23 cellular contexts compared by ENCODE assay signal in the genomic region with DNA sequence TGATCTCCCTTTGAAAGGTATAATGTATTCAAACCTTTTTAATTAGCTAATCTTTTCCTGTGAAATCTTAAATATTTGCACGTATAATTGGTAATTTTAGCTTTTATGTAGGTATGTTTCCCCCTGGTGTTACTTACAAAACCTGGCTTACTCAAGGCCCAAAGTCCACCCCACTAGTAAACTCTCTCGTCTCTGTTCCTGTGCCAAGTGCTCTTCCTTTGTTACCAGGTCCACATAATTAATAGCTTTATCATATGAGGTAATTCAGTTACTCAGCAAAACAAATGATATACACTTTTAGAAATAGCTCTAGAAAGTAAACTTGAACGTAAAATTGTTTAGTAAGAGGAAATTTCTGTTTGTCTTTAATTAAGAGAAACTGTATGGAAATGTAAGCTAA. TPM values are rescaled to one million over a fixed set of nuclear protein-coding genes. Genes with fewer than 3 reads are reported as not detected.
DNase-seq lines count a peak whose midpoint lies in the region; ATAC-seq, FAIRE-seq and TF ChIP-seq lines count a peak whose summit lies in the region.
"Had no signal": no experiment of that assay in that cellular context is flagged by ENCODE, and none has a peak within 500 bp of the region (broad histone marks: within the 10 kb centered on the region; RNA-seq: fewer than 3 reads in every experiment).

No MANE protein-coding gene starts in this region.

- TF ChIP-seq POLR2A in transverse colon (IDR thresholded peaks at IDR 0.05) = no peak
- TF ChIP-seq POLR2A in tibial nerve (IDR thresholded peaks at IDR 0.05) = no peak

- H3K36me3 ChIP-seq in mucosa of descending colon (ENCODE audit: low read depth) (no peaks in the 10 kb centered on the region), transverse colon (no peaks in the 10 kb centered on the region), tibial nerve (no peaks in the 10 kb centered on the region)
- H3K36me3 ChIP-seq: ovary, suprapubic skin had no signal

- H3K27ac ChIP-seq in dorsolateral prefrontal cortex = peak overlapping the region in 32 of 59 donors; percentile 7 to 94 (median 86)
- no peak overlapping the region for H3K27ac ChIP-seq in transverse colon
- H3K27ac ChIP-seq in tibial nerve = peak overlapping the region in 2 of 4 donors; percentile 20 to 77
- H3K27ac ChIP-seq: ovary, skin epidermis, suprapubic skin had no signal

- TF ChIP-seq CTCF in D721Med (IDR thresholded peaks at IDR 0.05; ENCODE audit: insufficient read depth, missing control alignments) = no peak
- no peak for TF ChIP-seq CTCF in dorsolateral prefrontal cortex (IDR thresholded peaks at IDR 0.05 in 54 of 56, conservative IDR thresholded peaks at IDR 0.05 in 2 of 56; ENCODE audit: low read depth in 1 of 56, partially characterized antibody in 56 of 56)
- TF ChIP-seq CTCF in mucosa of descending colon (IDR thresholded peaks at IDR 0.05) = no peak
- no peak for TF ChIP-seq CTCF in GM10266 (IDR thresholded peaks at IDR 0.05; ENCODE audit: control insufficient read depth, insufficient read depth, low read depth, missing control alignments)
- no peak for TF ChIP-seq CTCF in transverse colon (IDR thresholded peaks at IDR 0.05)
- no peak for TF ChIP-seq CTCF in tibial nerve (IDR thresholded peaks at IDR 0.05)

- intact Hi-C loops in dorsolateral prefrontal cortex (cut with DNase I) = no loop called here
- intact Hi-C loops in mucosa of descending colon (cut with DNase I, micrococcal nuclease) = no loop called here
- intact Hi-C loops in transverse colon (cut with DNase I; ENCODE audit: low total_unique reads) = no loop called here

- H3K4me1 ChIP-seq in mucosa of descending colon (ENCODE audit: low read depth) = peaks cover 8% of the 10 kb centered on the region
- H3K4me1 ChIP-seq in transverse colon = peaks cover 3 to 45% (median 13%) of the 10 kb centered on the region in 4 donors
- peaks cover 0 to 91% (median 32%) of the 10 kb centered on the region in 4 donors for H3K4me1 ChIP-seq in tibial nerve

- peak; percentile 42 for ATAC-seq in mucosa of descending colon
- ATAC-seq: effector memory CD8-positive, alpha-beta T cell; Panc1 had no signal

- H3K9me3 ChIP-seq in mucosa of descending colon = no peaks in the 10 kb centered on the region
- no peaks in the 10 kb centered on the region for H3K9me3 ChIP-seq in transverse colon
- no peaks in the 10 kb centered on the region for H3K9me3 ChIP-seq in tibial nerve
- H3K9me3 ChIP-seq: ovary, suprapubic skin had no signal

- in situ Hi-C loops in transverse colon (cut with MboI; ENCODE audit: low pct_ligation_motif_present in 1 of 4, low pct_unique_long_range_greater_than_20kb in 1 of 4, low sequenced_read_pairs in 3 of 4) = no loop called here

- DNase-seq in D721Med (ENCODE audit: insufficient read length, low spot score) = no peak
- peak; percentile 64 for DNase-seq in NCI-H2029 (lab: John Stamatoyannopoulos, UW)
- DNase-seq in dorsolateral prefrontal cortex = no peak
- no peak for DNase-seq in mucosa of descending colon
- DNase-seq in GM10266 (ENCODE audit: extremely low spot score) = no peak
- no peak for DNase-seq in transverse colon
- DNase-seq in DMS114 treated with DMSO at 0.1 percent for 48 hours (lab: John Stamatoyannopoulos, UW; ENCODE audit: unreplicated experiment) = no peak
- DNase-seq in tibial nerve (ENCODE audit: low spot score in 2 of 2) = no peak
- DNase-seq: activated CD4-positive, alpha-beta T cell treated with anti-CD3 and anti-CD28 coated beads, Interleukin-2, amount 10 ng/mL, durations not matched to agents 24 days and 14 days; activated naive CD4-positive, alpha-beta T cell treated with Interleukin-2 at 50 U/mL for 16 hours; AML-193; aorta; cerebellar nuclear complex; effector memory CD8-positive, alpha-beta T cell; NCI-H2107; ovary; stimulated activated CD4-positive, alpha-beta T cell treated with anti-CD3 and anti-CD28 coated beads, Interleukin-4, amount 100 ng/mL, for 24 hours; T1000 had no signal

- H3K4me3 ChIP-seq in dorsolateral prefrontal cortex = no peak overlapping the region
- no peak overlapping the region for H3K4me3 ChIP-seq in mucosa of descending colon
- no peak overlapping the region for H3K4me3 ChIP-seq in transverse colon
- H3K4me3 ChIP-seq in tibial nerve = no peak overlapping the region
- H3K4me3 ChIP-seq: ovary, skin epidermis, suprapubic skin had no signal

- TF ChIP-seq EP300 in transverse colon (IDR thresholded peaks at IDR 0.05; ENCODE audit: low read depth) = no peak
- no peak for TF ChIP-seq EP300 in tibial nerve (IDR thresholded peaks at IDR 0.05)

- H3K27me3 ChIP-seq in dorsolateral prefrontal cortex (no peaks in the 10 kb centered on the region), transverse colon (no peaks in the 10 kb centered on the region), tibial nerve (no peaks in the 10 kb centered on the region)
- H3K27me3 ChIP-seq: ovary, suprapubic skin had no signal

- FAIRE-seq in D721Med (lab: Jason Lieb, UNC) = peak; percentile 35
- FAIRE-seq: G401.6, H54 had no signal

- 37 to 42% methylated on average over 3 of the region's 3 CpGs for WGBS in transverse colon (ENCODE audit: low coverage in 1 of 2), 2 donors
- WGBS in tibial nerve, 2 donors = 72 to 76% methylated on average over 3 of the region's 3 CpGs

RNA-seq across cellular contexts. Expression of a gene that starts 36.7 kb away (rescaled TPM):
- 100 to 1,000 TPM in 40 of 120 experiments, 10 to 100 TPM in 80; 63.0 to 203 (median 91.8) TPM for total RNA-seq in dorsolateral prefrontal cortex
- total RNA-seq in mucosa of descending colon = 100 to 1,000 TPM in 1 of 3 donors, 10 to 100 TPM in 2; 46.4 to 145 (median 51.1) TPM
- total RNA-seq in transverse colon = 10 to 100 TPM; 17.3 to 37.2 (median 29.8) TPM
- 10 to 100 TPM; 71.2 to 81.4 (median 75.7) TPM for total RNA-seq in tibial nerve

Comparison
In these comparisons a context has a peak if more than half of its experiments do, and no peak if none do; other contexts are left out.
1. H3K27ac ChIP-seq: peak in dorsolateral prefrontal cortex (32 of 59); none in transverse colon (0 of 4).